In genomic region chr4:147927377-147928137, GRCh38 we compare ENCODE assay signal across 15 cellular contexts.
DNase-seq lines count a peak whose midpoint lies in the region; ATAC-seq, FAIRE-seq and TF ChIP-seq lines count a peak whose summit lies in the region.
"Had no signal": no experiment of that assay in that cellular context is flagged by ENCODE, and none has a peak within 500 bp of the region (broad histone marks: within the 10 kb centered on the region; RNA-seq: fewer than 3 reads in every experiment).

No MANE protein-coding gene starts in this region.

- DNase-seq in A172 (ENCODE audit: low spot score) = peak; percentile 64
- peak; percentile 72 for DNase-seq in HFF-Myc (ENCODE audit: extremely low read depth, low read depth)
- DNase-seq in chondrocyte (ENCODE audit: low spot score) = no peak
- DNase-seq in Calu3 = no peak
- no peak for DNase-seq in HPDE6-E6E7 (ENCODE audit: extremely low spot score)
- DNase-seq in cortex of kidney (lab: John Stamatoyannopoulos, UW) = no peak
- DNase-seq: ACHN; activated CD8-positive, alpha-beta memory T cell treated with anti-CD3 and anti-CD28 coated beads, Interleukin-2, amount 50 U/mL, for 4 hours; NCI-H226; right lobe of liver; SHP77 had no signal

- peak overlapping the region; percentile 85 for H3K27ac Mint-ChIP-seq in chondrocyte (ENCODE audit: unreplicated experiment)
- H3K27ac Mint-ChIP-seq in Calu3 (ENCODE audit: unreplicated experiment) = no peak overlapping the region

- H3K4me3 Mint-ChIP-seq in chondrocyte (ENCODE audit: unreplicated experiment) = no peak overlapping the region
- H3K4me3 Mint-ChIP-seq in Calu3 (ENCODE audit: low read depth, unreplicated experiment) = no peak overlapping the region

- H3K36me3 Mint-ChIP-seq in chondrocyte (ENCODE audit: low read depth) (peaks cover 23% of the 10 kb centered on the region), Calu3 (ENCODE audit: insufficient read depth, unreplicated experiment) (no peaks in the 10 kb centered on the region)

- intact Hi-C loops in Calu3 (cut with micrococcal nuclease; ENCODE audit: unreplicated experiment) = loop anchor here (5.0 kb wide), 1 partner anchor 1335 kb away; no protein-coding TSS in a partner anchor

- BruUV-seq in Calu3 (replicated peaks; lab: Mats Ljungman, UMichigan) = no TSS peak

- TF ChIP-seq CTCF in HFF-Myc (IDR thresholded peaks at IDR 0.05; ENCODE audit: low read depth, low read length, missing control alignments) = no peak
- TF ChIP-seq CTCF in chondrocyte (IDR thresholded peaks at IDR 0.05) = no peak
- TF ChIP-seq CTCF in Calu3 (IDR thresholded peaks at IDR 0.05; ENCODE audit: unreplicated experiment) = no peak

- CTCF ChIA-PET in Calu3 (lab: Charles Lee) = no interaction called here

- FAIRE-seq in islet of Langerhans (lab: Jason Lieb, UNC) = peak; percentile 98
- FAIRE-seq: GM12892, TTC549 had no signal

- no peaks in the 10 kb centered on the region for H3K9me3 Mint-ChIP-seq in chondrocyte (ENCODE audit: low read depth)
- no peaks in the 10 kb centered on the region for H3K9me3 Mint-ChIP-seq in Calu3 (ENCODE audit: low read depth, unreplicated experiment)

- H3K4me1 Mint-ChIP-seq in chondrocyte (ENCODE audit: low read depth) (peaks cover 18% of the 10 kb centered on the region), Calu3 (ENCODE audit: low read depth, unreplicated experiment) (no peaks in the 10 kb centered on the region)

- ATAC-seq in HG03097 (IDR thresholded peaks at IDR 0.05; ENCODE audit: low FRiP score, unreplicated experiment) = no peak
- ATAC-seq: right lobe of liver had no signal

- H3K4me3 ChIP-seq in HFF-Myc (replicated peaks; ENCODE audit: low read depth, low read length) = no peak overlapping the region
- H3K4me3 ChIP-seq: right lobe of liver had no signal

- H3K27me3 Mint-ChIP-seq in chondrocyte (ENCODE audit: low read depth) (no peaks in the 10 kb centered on the region), Calu3 (ENCODE audit: unreplicated experiment) (no peaks in the 10 kb centered on the region)

Comparison
In these comparisons a context has a peak if more than half of its experiments do, and no peak if none do; other contexts are left out.
1. DNase-seq: peak in A172 (single experiment) and HFF-Myc (single experiment); none in chondrocyte (single experiment), Calu3 (single experiment), HPDE6-E6E7 (single experiment) and cortex of kidney (single experiment).